In the genomic region with DNA sequence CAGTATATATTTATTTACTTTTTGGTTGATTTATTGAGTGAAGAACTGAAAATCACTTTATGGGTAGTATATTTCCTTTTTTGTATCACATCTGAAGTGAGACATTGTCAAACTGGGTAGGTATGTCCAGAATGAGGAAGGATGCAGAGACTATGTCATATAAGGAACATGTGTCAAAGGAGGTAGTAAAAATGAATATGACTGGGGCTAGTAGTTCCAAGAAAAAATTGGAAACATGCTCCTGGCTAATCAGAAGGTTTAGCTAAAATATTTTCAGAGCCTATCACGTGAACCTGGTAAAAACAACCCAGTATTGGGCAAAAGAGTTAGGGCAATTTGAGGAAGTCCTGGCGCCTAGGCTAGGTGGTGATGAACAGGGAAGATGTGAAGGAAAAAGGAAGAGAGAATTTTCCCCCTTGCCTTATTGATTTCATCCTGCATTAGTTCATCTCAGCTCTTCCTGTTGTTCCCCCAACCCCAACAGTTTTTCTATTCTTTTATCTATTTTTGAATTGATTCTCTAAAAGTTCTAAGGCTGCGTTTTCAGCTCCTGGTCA, we compare ENCODE assay signal across 20 cellular contexts. TPM values are rescaled to one million over a fixed set of nuclear protein-coding genes. Genes with fewer than 3 reads are reported as not detected.
DNase-seq lines count a peak whose midpoint lies in the region; ATAC-seq and TF ChIP-seq lines count a peak whose summit lies in the region.
"Had no signal": no experiment of that assay in that cellular context is flagged by ENCODE, and none has a peak within 500 bp of the region (broad histone marks: within the 10 kb centered on the region; RNA-seq: fewer than 3 reads in every experiment).

No MANE protein-coding gene starts in this region.

- no peak overlapping the region for H3K4me3 Mint-ChIP-seq in activated CD8-positive, alpha-beta memory T cell treated with anti-CD3 and anti-CD28 coated beads, Interleukin-2, amount 10 ng/mL, durations not matched to agents 7 days and 5 days
- no peak overlapping the region for H3K4me3 Mint-ChIP-seq in dendritic cell treated with granulocyte-macrophage colony-stimulating factor and Interleukin-4, amounts not matched to agents 40 ng/mL and 50 ng/mL, for 4 days
- H3K4me3 Mint-ChIP-seq: endodermal cell had no signal

- TF ChIP-seq CTCF in thoracic aorta (IDR thresholded peaks at IDR 0.05) (no peak), ovary (IDR thresholded peaks at IDR 0.05) (no peak)

- peaks cover 60% of the 10 kb centered on the region for H3K36me3 Mint-ChIP-seq in activated CD8-positive, alpha-beta memory T cell treated with anti-CD3 and anti-CD28 coated beads, Interleukin-2, amount 10 ng/mL, durations not matched to agents 7 days and 5 days
- H3K36me3 Mint-ChIP-seq in dendritic cell treated with granulocyte-macrophage colony-stimulating factor and Interleukin-4, amounts not matched to agents 40 ng/mL and 50 ng/mL, for 4 days (ENCODE audit: low read depth): peaks cover 37% of the 10 kb centered on the region

- H3K36me3 ChIP-seq in thoracic aorta (no peaks in the 10 kb centered on the region), ovary (no peaks in the 10 kb centered on the region)
- H3K36me3 ChIP-seq: colonic mucosa, HAP-1, right atrium auricular region had no signal

- TF ChIP-seq POLR2A in ovary (IDR thresholded peaks at IDR 0.05): no peak

- H3K27me3 Mint-ChIP-seq in activated CD8-positive, alpha-beta memory T cell treated with anti-CD3 and anti-CD28 coated beads, Interleukin-2, amount 10 ng/mL, durations not matched to agents 7 days and 5 days: no peaks in the 10 kb centered on the region
- H3K27me3 Mint-ChIP-seq in dendritic cell treated with granulocyte-macrophage colony-stimulating factor and Interleukin-4, amounts not matched to agents 40 ng/mL and 50 ng/mL, for 4 days: no peaks in the 10 kb centered on the region

- DNase-seq in activated CD8-positive, alpha-beta memory T cell treated with anti-CD3 and anti-CD28 coated beads, Interleukin-2, amount 10 ng/mL, durations not matched to agents 7 days and 5 days: no peak
- no peak for DNase-seq in activated CD8-positive, alpha-beta memory T cell treated with anti-CD3 and anti-CD28 coated beads for 24 hours
- peak; percentile 26 to 79 for DNase-seq in NOMO-1 (lab: John Stamatoyannopoulos, UW; ENCODE audit: unreplicated experiment in 2 of 2)
- no peak for DNase-seq in thoracic aorta (ENCODE audit: low spot score)
- DNase-seq in kidney tubule cell (ENCODE audit: low spot score): no peak
- no peak for DNase-seq in ovary
- DNase-seq: activated CD4-positive, alpha-beta T cell treated with anti-CD3 and anti-CD28 coated beads, Interleukin-2, amount 50 U/mL, for 1 hour; activated effector memory CD4-positive, alpha-beta T cell treated with anti-CD3 and anti-CD28 coated beads, Interleukin-2, amount 50 U/mL, for 16 hours; Calu3; colonic mucosa; endodermal cell; left cardiac atrium; MM.1S; NCI-H187; NCI-H526 had no signal

- H3K27ac Mint-ChIP-seq in activated CD8-positive, alpha-beta memory T cell treated with anti-CD3 and anti-CD28 coated beads, Interleukin-2, amount 10 ng/mL, durations not matched to agents 7 days and 5 days: peak overlapping the region; percentile 88
- peak overlapping the region; percentile 82 for H3K27ac Mint-ChIP-seq in dendritic cell treated with granulocyte-macrophage colony-stimulating factor and Interleukin-4, amounts not matched to agents 40 ng/mL and 50 ng/mL, for 4 days
- H3K27ac Mint-ChIP-seq: endodermal cell had no signal

- no peak for TF ChIP-seq EP300 in ovary (IDR thresholded peaks at IDR 0.05)

- ATAC-seq in activated CD8-positive, alpha-beta memory T cell treated with anti-CD3 and anti-CD28 coated beads, Interleukin-2, amount 10 ng/mL, durations not matched to agents 7 days and 5 days: no peak
- ATAC-seq in thoracic aorta (ENCODE audit: insufficient number of reproducible peaks, low FRiP score, low read depth) (no peak), HG03460 (IDR thresholded peaks at IDR 0.05; ENCODE audit: unreplicated experiment) (no peak)
- ATAC-seq: left cardiac atrium had no signal

- H3K27ac ChIP-seq in thoracic aorta: peak overlapping the region; percentile 8 to 58
- H3K27ac ChIP-seq in ovary: no peak overlapping the region
- H3K27ac ChIP-seq: colonic mucosa, right atrium auricular region had no signal

- H3K4me1 ChIP-seq in thoracic aorta (ENCODE audit: control insufficient read depth in 1 of 2, low read depth in 2 of 2): peaks cover 27 to 54% of the 10 kb centered on the region in 2 donors
- H3K4me1 ChIP-seq in ovary (ENCODE audit: insufficient read depth): no peaks in the 10 kb centered on the region
- H3K4me1 ChIP-seq: colonic mucosa, HAP-1, right atrium auricular region had no signal

- H3K9me3 ChIP-seq in thoracic aorta (no peaks in the 10 kb centered on the region), ovary (no peaks in the 10 kb centered on the region)
- H3K9me3 ChIP-seq: colonic mucosa, HAP-1, right atrium auricular region had no signal

- H3K27me3 ChIP-seq in thoracic aorta (replicated peaks; ENCODE audit: insufficient read depth) (no peaks in the 10 kb centered on the region), ovary (no peaks in the 10 kb centered on the region)
- H3K27me3 ChIP-seq: colonic mucosa, right atrium auricular region had no signal

- H3K4me1 Mint-ChIP-seq in activated CD8-positive, alpha-beta memory T cell treated with anti-CD3 and anti-CD28 coated beads, Interleukin-2, amount 10 ng/mL, durations not matched to agents 7 days and 5 days: peaks cover 86% of the 10 kb centered on the region
- peaks cover 67% of the 10 kb centered on the region for H3K4me1 Mint-ChIP-seq in dendritic cell treated with granulocyte-macrophage colony-stimulating factor and Interleukin-4, amounts not matched to agents 40 ng/mL and 50 ng/mL, for 4 days (ENCODE audit: low read depth)
- H3K4me1 Mint-ChIP-seq: endodermal cell had no signal

- no peaks in the 10 kb centered on the region for H3K9me3 Mint-ChIP-seq in activated CD8-positive, alpha-beta memory T cell treated with anti-CD3 and anti-CD28 coated beads, Interleukin-2, amount 10 ng/mL, durations not matched to agents 7 days and 5 days (ENCODE audit: low read depth)
- H3K9me3 Mint-ChIP-seq in dendritic cell treated with granulocyte-macrophage colony-stimulating factor and Interleukin-4, amounts not matched to agents 40 ng/mL and 50 ng/mL, for 4 days: peaks cover 2% of the 10 kb centered on the region

- CTCF ChIA-PET in activated CD8-positive, alpha-beta memory T cell treated with anti-CD3 and anti-CD28 coated beads, Interleukin-2, amount 10 ng/mL, durations not matched to agents 7 days and 5 days (lab: Charles Lee): interaction anchor here (1.3 to 8.8 kb wide), 5 partner anchors 13 to 88 kb away, joined by 3 to 68 read pairs (median 11); a partner anchor contains a TSS

- intact Hi-C loops in dendritic cell treated with granulocyte-macrophage colony-stimulating factor and Interleukin-4, amounts not matched to agents 40 ng/mL and 50 ng/mL, for 4 days (cut with micrococcal nuclease): no loop called here
- intact Hi-C loops in ovary (cut with DNase I): no loop called here

- H3K4me3 ChIP-seq in thoracic aorta: no peak overlapping the region
- no peak overlapping the region for H3K4me3 ChIP-seq in ovary
- H3K4me3 ChIP-seq: colonic mucosa, HAP-1, right atrium auricular region had no signal

- 70 to 77% (median 71%) methylated on average over 3 of the region's 3 CpGs for WGBS in ovary, 3 donors

RNA-seq across cellular contexts. Expression of a gene that starts 26.4 kb away (rescaled TPM):
- total RNA-seq in activated CD8-positive, alpha-beta memory T cell treated with anti-CD3 and anti-CD28 coated beads, Interleukin-2, amount 10 ng/mL, durations not matched to agents 7 days and 5 days: 100 to 1,000 TPM; 150 to 395 TPM
- total RNA-seq in thoracic aorta: 10 to 100 TPM; 32.1 to 63.6 TPM
- total RNA-seq in ovary: 10 to 100 TPM in 2 of 7 donors, 1 to 10 TPM in 5; 3.0 to 22.3 (median 6.9) TPM
- polyA plus RNA-seq in ovary: 10 to 100 TPM in 1 of 2 donors, 1 to 10 TPM in 1; 8.1 to 51.5 TPM
- total RNA-seq: bronchial epithelial cell had no signal

Comparison
In these comparisons a context has a peak if more than half of its experiments do, and no peak if none do; other contexts are left out.
1. DNase-seq: peak in NOMO-1 (2 of 2); none in activated CD8-positive, alpha-beta memory T cell treated with anti-CD3 and anti-CD28 coated beads, Interleukin-2, amount 10 ng/mL, durations not matched to agents 7 days and 5 days (single experiment), activated CD8-positive, alpha-beta memory T cell treated with anti-CD3 and anti-CD28 coated beads for 24 hours (single experiment), thoracic aorta (single experiment), kidney tubule cell (single experiment) and ovary (0 of 5).
2. H3K27ac ChIP-seq: peak in thoracic aorta (2 of 2); none in ovary (0 of 2).